ENCODE assay signal across 11 cellular contexts in genomic region chr19:27774337-27774736, GRCh38.
A peak's percentile ranks its signal among the peaks of the same experiment; 100 is the strongest.
DNase-seq lines count a peak whose midpoint lies in the region; ATAC-seq and TF ChIP-seq lines count a peak whose summit lies in the region.
"Had no signal": no experiment of that assay in that cellular context is flagged by ENCODE, and none has a peak within 500 bp of the region (broad histone marks: within the 10 kb centered on the region; RNA-seq: fewer than 3 reads in every experiment).

No MANE protein-coding gene starts in this region.

- no peak overlapping the region for H3K4me2 ChIP-seq in smooth muscle cell

- peaks cover 9% of the 10 kb centered on the region for H3K79me2 ChIP-seq in smooth muscle cell (ENCODE audit: low read depth)

- H3K9me3 ChIP-seq in smooth muscle cell (replicated peaks; ENCODE audit: low read depth): peaks cover 10% of the 10 kb centered on the region

- no peaks in the 10 kb centered on the region for H3K27me3 Mint-ChIP-seq in activated T-cell treated with anti-CD3 and anti-CD28 coated beads, Interleukin-2, amount 50 U/mL, for 4 hours (ENCODE audit: low read depth)
- H3K27me3 Mint-ChIP-seq: memory B cell had no signal

- H3K27ac ChIP-seq in smooth muscle cell (ENCODE audit: low read depth): no peak overlapping the region

- H3K9me3 Mint-ChIP-seq in activated T-cell treated with anti-CD3 and anti-CD28 coated beads, Interleukin-2, amount 50 U/mL, for 4 hours: peaks cover 87% of the 10 kb centered on the region

- no peaks in the 10 kb centered on the region for H4K20me1 ChIP-seq in smooth muscle cell (ENCODE audit: low read depth)

- no peaks in the 10 kb centered on the region for H3K27me3 ChIP-seq in smooth muscle cell (ENCODE audit: low read depth)

- no peak overlapping the region for H2AFZ ChIP-seq in smooth muscle cell (ENCODE audit: low read depth)

- ATAC-seq in activated T-cell treated with anti-CD3 and anti-CD28 coated beads, Interleukin-2, amount 50 U/mL, for 4 hours: no peak
- no peak for ATAC-seq in GM18511 (IDR thresholded peaks at IDR 0.05; ENCODE audit: unreplicated experiment)

- H3K9ac ChIP-seq in smooth muscle cell (ENCODE audit: low read depth): no peak overlapping the region

- H3K4me1 Mint-ChIP-seq in activated T-cell treated with anti-CD3 and anti-CD28 coated beads, Interleukin-2, amount 50 U/mL, for 4 hours (ENCODE audit: low read depth): no peaks in the 10 kb centered on the region
- H3K4me1 Mint-ChIP-seq: memory B cell had no signal

- H3K4me1 ChIP-seq in smooth muscle cell (ENCODE audit: low read depth): no peaks in the 10 kb centered on the region

- H3K4me3 ChIP-seq in smooth muscle cell: no peak overlapping the region

- H3K4me3 Mint-ChIP-seq in activated T-cell treated with anti-CD3 and anti-CD28 coated beads, Interleukin-2, amount 50 U/mL, for 4 hours: no peak overlapping the region
- H3K4me3 Mint-ChIP-seq: CD14-positive monocyte, memory B cell had no signal

- TF ChIP-seq CTCF in smooth muscle cell (IDR thresholded peaks at IDR 0.05; ENCODE audit: borderline replicate concordance, insufficient read depth, poor library complexity, severe bottlenecking): peak; percentile 12

- WGBS in smooth muscle cell (ENCODE audit: low lambda C conversion rate): 95% methylated on average over 10 of the region's 10 CpGs

- no peaks in the 10 kb centered on the region for H3F3A ChIP-seq in smooth muscle cell (ENCODE audit: low read depth)

- H3K36me3 Mint-ChIP-seq in activated T-cell treated with anti-CD3 and anti-CD28 coated beads, Interleukin-2, amount 50 U/mL, for 4 hours (ENCODE audit: insufficient read depth): peaks cover 42% of the 10 kb centered on the region

- DNase-seq in activated T-cell treated with anti-CD3 and anti-CD28 coated beads, Interleukin-2, amount 50 U/mL, for 48 hours: peak; percentile 30 to 36
- DNase-seq in activated T-cell treated with anti-CD3 and anti-CD28 coated beads, Interleukin-2, amount 50 U/mL, for 4 hours: no peak
- DNase-seq in NAMALWA (ENCODE audit: low spot score) (peak; percentile 59), ecto neural progenitor cell (ENCODE audit: low spot score) (peak; percentile 34), smooth muscle cell (lab: John Stamatoyannopoulos, UW; ENCODE audit: unreplicated experiment) (no peak), SIG-M5 treated with dmso at 0.1 percent for 504 hours (lab: John Stamatoyannopoulos, UW; ENCODE audit: unreplicated experiment) (no peak)
- DNase-seq in effector CD8-positive, alpha-beta T cell (lab: John Stamatoyannopoulos, UW): no peak
- DNase-seq: NCI-H510A treated with DMSO at 0.1 percent for 48 hours had no signal

- peaks cover 34% of the 10 kb centered on the region for H3K36me3 ChIP-seq in smooth muscle cell (ENCODE audit: low read depth)

Comparison
In these comparisons a context has a peak if more than half of its experiments do, and no peak if none do; other contexts are left out.
1. DNase-seq: peak in activated T-cell treated with anti-CD3 and anti-CD28 coated beads, Interleukin-2, amount 50 U/mL, for 48 hours (2 of 2), NAMALWA (single experiment) and ecto neural progenitor cell (single experiment); none in activated T-cell treated with anti-CD3 and anti-CD28 coated beads, Interleukin-2, amount 50 U/mL, for 4 hours (single experiment), smooth muscle cell (single experiment), SIG-M5 treated with dmso at 0.1 percent for 504 hours (single experiment) and effector CD8-positive, alpha-beta T cell (single experiment).